In genomic region chr4:173424899-173425805, GRCh38 we compare ENCODE assay signal across 17 cellular contexts. TPM values are rescaled to one million over a fixed set of nuclear protein-coding genes. Genes with fewer than 3 reads are reported as not detected.
DNase-seq lines count a peak whose midpoint lies in the region; ATAC-seq lines count a peak whose summit lies in the region.
"Had no signal": no experiment of that assay in that cellular context is flagged by ENCODE, and none has a peak within 500 bp of the region (broad histone marks: within the 10 kb centered on the region; RNA-seq: fewer than 3 reads in every experiment).

No MANE protein-coding gene starts in this region.

- no peaks in the 10 kb centered on the region for H3K27me3 ChIP-seq in skeletal muscle satellite cell (ENCODE audit: control insufficient read depth, insufficient read depth, low read length)
- H3K27me3 ChIP-seq: SJCRH30, tibial nerve had no signal

- no peak for ATAC-seq in GM18861 (IDR thresholded peaks at IDR 0.05; ENCODE audit: unreplicated experiment)
- ATAC-seq: left colon had no signal

- peak overlapping the region; percentile 57 for H3K4me2 ChIP-seq in skeletal muscle satellite cell (ENCODE audit: low read length)

- no peaks in the 10 kb centered on the region for H3K36me3 ChIP-seq in skeletal muscle satellite cell (ENCODE audit: insufficient read depth, low read length)
- H3K36me3 ChIP-seq: SJCRH30 had no signal

- H3K9ac ChIP-seq in skeletal muscle satellite cell (ENCODE audit: low read depth, low read length) = peak overlapping the region; percentile 39

- H3K4me3 ChIP-seq in skeletal muscle satellite cell (ENCODE audit: low read length) = no peak overlapping the region
- H3K4me3 ChIP-seq: SJCRH30, tibial nerve had no signal

- DNase-seq in EH (ENCODE audit: low read depth) = peak; percentile 93
- peak; percentile 25 for DNase-seq in RKO (ENCODE audit: low spot score)
- peak; percentile 96 for DNase-seq in fibroblast of peridontal ligament (ENCODE audit: extremely low read depth)
- DNase-seq in hippocampal formation (lab: John Stamatoyannopoulos, UW) = no peak
- DNase-seq in activated CD4-positive, alpha-beta T cell treated with anti-CD3 and anti-CD28 coated beads, Interleukin-2, amount 50 U/mL, for 1 hour = no peak
- no peak for DNase-seq in GM19238 (ENCODE audit: insufficient read length, low spot score)
- DNase-seq: activated naive CD4-positive, alpha-beta T cell treated with anti-CD3 and anti-CD28 coated beads for 36 hours; left colon; NCI-H345; SJCRH30; stimulated activated CD4-positive, alpha-beta T cell treated with anti-CD3 and anti-CD28 coated beads, Interleukin-4, amount 100 ng/mL, for 24 hours had no signal

- H3K4me1 ChIP-seq in skeletal muscle satellite cell (ENCODE audit: control insufficient read depth, insufficient read depth, low read length) = peaks cover 19% of the 10 kb centered on the region
- H3K4me1 ChIP-seq: SJCRH30 had no signal

- H3K9me3 ChIP-seq in skeletal muscle satellite cell (replicated peaks; ENCODE audit: low read length) = no peaks in the 10 kb centered on the region
- H3K9me3 ChIP-seq: SJCRH30, tibial nerve had no signal

RNA-seq across cellular contexts. Expression of gene SCRG1, which starts 26.2 kb away (rescaled TPM):
- total RNA-seq in skeletal muscle satellite cell (2012; rRNA removed) = under 0.01 and 0.66 TPM in 2 replicates
- total RNA-seq: activated CD4-positive, alpha-beta T cell treated with anti-CD3 and anti-CD28 coated beads, Interleukin-2, amount 10 ng/mL, durations not matched to agents 7 days and 5 days; activated naive CD4-positive, alpha-beta T cell treated with anti-CD3 and anti-CD28 coated beads for 36 hours; G401; H1; SJCRH30 had no signal

RNA-seq across cellular contexts. Expression of gene SAP30, which starts 54.4 kb away (rescaled TPM):
- 20.8 and 37.1 TPM in 2 replicates for total RNA-seq in skeletal muscle satellite cell (2012; rRNA removed)

Comparison
In these comparisons a context has a peak if more than half of its experiments do, and no peak if none do; other contexts are left out.
1. DNase-seq: peak in EH (single experiment), RKO (single experiment) and fibroblast of peridontal ligament (single experiment); none in hippocampal formation (0 of 2), activated CD4-positive, alpha-beta T cell treated with anti-CD3 and anti-CD28 coated beads, Interleukin-2, amount 50 U/mL, for 1 hour (single experiment) and GM19238 (single experiment).